8 cellular contexts compared by ENCODE assay signal in the genomic region with DNA sequence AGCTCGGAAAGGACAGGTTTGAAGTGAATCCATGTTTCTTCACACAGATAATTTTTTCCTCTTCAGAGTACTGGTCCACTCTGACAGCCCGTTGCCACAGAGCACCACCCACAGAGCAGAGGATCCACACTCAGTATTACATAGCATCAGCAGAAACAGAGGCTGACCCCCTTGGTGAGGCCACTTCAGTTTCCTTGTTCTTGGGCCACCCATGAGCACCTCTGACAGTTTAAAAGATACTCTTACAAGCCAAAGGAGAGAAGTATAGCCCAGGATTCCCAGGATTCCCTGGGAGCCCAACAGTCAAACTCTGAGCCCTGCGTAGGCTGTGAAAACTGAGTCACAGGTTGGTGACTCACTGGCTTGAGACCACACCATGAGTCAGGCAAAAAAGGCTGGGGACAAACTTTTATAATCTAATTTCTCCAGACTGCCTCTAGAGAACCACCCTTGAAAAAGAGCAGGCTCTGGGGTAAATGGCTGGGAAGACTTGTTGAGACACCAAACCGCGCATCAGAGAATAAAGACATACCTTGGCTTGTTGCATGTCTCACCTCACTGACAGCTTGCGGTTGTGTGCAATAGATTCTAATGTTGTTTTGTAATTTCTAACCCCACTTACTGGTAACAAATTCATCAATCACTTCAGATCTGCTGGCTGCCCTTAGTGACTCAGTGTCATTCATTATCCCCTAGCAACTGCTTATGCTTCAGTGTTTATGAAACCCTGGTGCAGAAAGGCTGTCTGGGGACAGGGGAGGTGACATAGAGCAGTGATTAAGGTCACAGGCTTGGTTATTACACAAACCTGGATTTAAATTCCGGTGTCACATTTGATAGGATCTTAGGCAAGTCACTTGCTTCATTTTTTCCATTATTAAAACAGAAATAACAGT. TPM values are rescaled to one million over a fixed set of nuclear protein-coding genes. Genes with fewer than 3 reads are reported as not detected.
A peak's percentile ranks its signal among the peaks of the same experiment; 100 is the strongest.
DNase-seq lines count a peak whose midpoint lies in the region; ATAC-seq lines count a peak whose summit lies in the region.

No MANE protein-coding gene starts in this region.

- no peaks in the 10 kb centered on the region for H3K27me3 ChIP-seq in skeletal muscle satellite cell (ENCODE audit: control insufficient read depth, insufficient read depth, low read length)

- DNase-seq in Ammon's horn (ENCODE audit: low spot score) (peak; percentile 39), fibroblast of peridontal ligament (ENCODE audit: extremely low read depth) (peak; percentile 93)
- peak; percentile 18 to 58 for DNase-seq in activated CD4-positive, alpha-beta T cell treated with anti-CD3 and anti-CD28 coated beads, Interleukin-2, amount 50 U/mL, for 24 hours (ENCODE audit: low read depth in 1 of 2, low spot score in 1 of 2)
- DNase-seq in central memory CD4-positive, alpha-beta T cell, result no peak

- peak overlapping the region; percentile 81 for H3K9ac ChIP-seq in skeletal muscle satellite cell (ENCODE audit: low read depth, low read length)

- ATAC-seq in HG03196 (IDR thresholded peaks at IDR 0.05; ENCODE audit: unreplicated experiment) (peak; percentile 44), HG03460 (IDR thresholded peaks at IDR 0.05; ENCODE audit: unreplicated experiment) (no peak), HG02885 (IDR thresholded peaks at IDR 0.05; ENCODE audit: poor library complexity, unreplicated experiment) (no peak)

- H3K4me1 ChIP-seq in skeletal muscle satellite cell (ENCODE audit: control insufficient read depth, insufficient read depth, low read length), result peaks cover 83% of the 10 kb centered on the region

- H3K4me3 ChIP-seq in skeletal muscle satellite cell (ENCODE audit: low read length), result peak overlapping the region; percentile 29

- peak overlapping the region; percentile 73 for H3K4me2 ChIP-seq in skeletal muscle satellite cell (ENCODE audit: low read length)

- no peaks in the 10 kb centered on the region for H3K9me3 ChIP-seq in skeletal muscle satellite cell (replicated peaks; ENCODE audit: low read length)

- no peaks in the 10 kb centered on the region for H3K36me3 ChIP-seq in skeletal muscle satellite cell (ENCODE audit: insufficient read depth, low read length)

RNA-seq across cellular contexts. Expression of a gene that starts 56.9 kb away (rescaled TPM):
- 85.2 and 87.4 TPM in 2 replicates for total RNA-seq in skeletal muscle satellite cell (2012; rRNA removed)
